Comparison of ENCODE assay signal across 1 cellular context in genomic region chr4:159146007-159146330, GRCh38.
TF ChIP-seq lines count a peak whose summit lies in the region.

No MANE protein-coding gene starts in this region.

TF ChIP-seq in GM23338, 12 proteins besides CTCF, POLR2A, EP300 and RAD21 (continued from another document):
- TF ChIP-seq REST (IDR thresholded peaks at IDR 0.05; ENCODE audit: unreplicated experiment), result no peak
- no peak for TF ChIP-seq POLR2AphosphoS5 (IDR thresholded peaks at IDR 0.05; ENCODE audit: low read depth)
- TF ChIP-seq STAT1 (IDR thresholded peaks at IDR 0.05; ENCODE audit: unreplicated experiment), result no peak
- TF ChIP-seq EZH2phosphoT487 (IDR thresholded peaks at IDR 0.05; ENCODE audit: unreplicated experiment), result no peak
- no peak for TF ChIP-seq ZNF462 (CRISPR knock-in tag; IDR thresholded peaks at IDR 0.05)
- TF ChIP-seq ZNF331 (CRISPR knock-in tag; IDR thresholded peaks at IDR 0.05; ENCODE audit: low read depth), result no peak
- TF ChIP-seq NANOG (IDR thresholded peaks at IDR 0.05; ENCODE audit: borderline replicate concordance), result no peak
- TF ChIP-seq ETS1 (IDR thresholded peaks at IDR 0.05), result no peak
- no peak for TF ChIP-seq ZNF114 (CRISPR knock-in tag; IDR thresholded peaks at IDR 0.05)
- no peak for TF ChIP-seq CREB1 (CRISPR knock-in tag; IDR thresholded peaks at IDR 0.05; ENCODE audit: low read depth)
- TF ChIP-seq JUNB (IDR thresholded peaks at IDR 0.05; ENCODE audit: unreplicated experiment), result no peak
TF ChIP-seq in GM23338: peak in this region for 0.
